ENCODE assay signal across 9 cellular contexts in the genomic region with DNA sequence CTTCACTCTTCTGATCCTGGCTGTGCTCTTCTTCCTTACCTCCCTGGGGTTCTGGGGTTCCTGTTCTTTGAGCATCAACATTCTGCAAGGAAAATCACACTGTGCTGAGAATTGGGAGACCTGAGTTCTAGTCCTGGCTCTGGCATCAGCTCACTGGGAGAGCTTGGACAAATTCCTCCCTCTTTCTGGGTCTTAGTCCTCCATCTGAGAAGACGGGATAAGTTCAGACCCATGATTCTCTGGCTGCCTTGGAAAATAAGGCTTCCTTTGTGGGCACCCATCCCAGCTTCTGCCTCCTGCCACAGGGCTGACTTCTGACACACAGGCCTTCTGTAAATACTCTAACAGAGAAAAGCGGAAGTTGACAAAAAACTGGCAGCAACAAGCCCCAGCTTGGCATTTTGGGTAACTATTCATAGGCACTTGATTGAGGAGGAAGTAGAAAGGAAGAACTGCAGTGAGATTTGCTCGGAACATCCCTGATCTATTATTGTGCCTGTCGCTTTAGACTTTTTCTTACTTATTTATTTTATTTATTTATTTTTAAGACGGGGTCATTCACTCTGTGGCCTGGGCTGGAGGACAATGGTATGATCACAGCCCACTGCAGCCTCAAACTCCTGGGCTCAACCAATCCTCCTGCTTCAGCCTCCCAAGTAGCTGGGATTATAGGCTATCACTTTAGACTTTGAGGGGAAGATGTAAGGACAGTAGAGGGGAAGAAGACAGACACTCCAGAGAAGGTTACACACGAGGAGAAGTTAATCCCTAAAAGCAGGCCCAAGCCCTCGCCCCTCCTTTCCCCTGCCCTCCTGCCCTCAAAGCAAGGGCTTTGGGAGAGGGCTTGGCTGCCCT. TPM values are rescaled to one million over a fixed set of nuclear protein-coding genes. Genes with fewer than 3 reads are reported as not detected.
DNase-seq lines count a peak whose midpoint lies in the region; ATAC-seq, FAIRE-seq and TF ChIP-seq lines count a peak whose summit lies in the region.
"Had no signal": no experiment of that assay in that cellular context is flagged by ENCODE, and none has a peak within 500 bp of the region (broad histone marks: within the 10 kb centered on the region; RNA-seq: fewer than 3 reads in every experiment).

No MANE protein-coding gene starts in this region.

- POLR2A ChIA-PET in PC-9 (lab: Charles Lee; ENCODE audit: unreplicated experiment) = interaction anchor here (0.6 kb wide), 2 partner anchors 41 to 98 kb away, joined by 3 read pairs; no protein-coding TSS in a partner anchor

- no peaks in the 10 kb centered on the region for H3K9me3 Mint-ChIP-seq in stimulated activated effector memory CD8-positive, alpha-beta T cell treated with anti-CD3 and anti-CD28 coated beads, Interleukin-12 subunit alpha, Interleukin-12 subunit beta, amount 100 ng/mL, for 72 hours

- H3K27me3 ChIP-seq in PC-9 (ENCODE audit: insufficient read depth, low read depth) = no peaks in the 10 kb centered on the region
- H3K27me3 ChIP-seq: SJSA1 had no signal

- H3K27ac ChIP-seq in PC-9 (peak overlapping the region; percentile 23; the same call in 1 of the 2 replicates), angular gyrus (ENCODE audit: low read depth, low read length) (peak overlapping the region; percentile 96)
- H3K27ac ChIP-seq: SJSA1 had no signal

- peak overlapping the region; percentile 80 for H3K4me3 Mint-ChIP-seq in stimulated activated effector memory CD8-positive, alpha-beta T cell treated with anti-CD3 and anti-CD28 coated beads, Interleukin-12 subunit alpha, Interleukin-12 subunit beta, amount 100 ng/mL, for 72 hours

- CTCF ChIA-PET in PC-9 (lab: Charles Lee) = no interaction called here

- H3K4me3 ChIP-seq in GM08714 (ENCODE audit: low read length) (peak overlapping the region; percentile 15; the same call in 1 of the 2 replicates), PC-9 (no peak overlapping the region)
- H3K4me3 ChIP-seq: SJSA1 had no signal

- H3K4me2 ChIP-seq in PC-9 = no peak overlapping the region

- no peaks in the 10 kb centered on the region for H3K9me2 ChIP-seq in PC-9 (ENCODE audit: insufficient read depth)

- H3K27ac Mint-ChIP-seq in stimulated activated effector memory CD8-positive, alpha-beta T cell treated with anti-CD3 and anti-CD28 coated beads, Interleukin-12 subunit alpha, Interleukin-12 subunit beta, amount 100 ng/mL, for 72 hours = peak overlapping the region; percentile 96

- peaks cover 15% of the 10 kb centered on the region; the same call in 1 of the 2 replicates for H3F3A ChIP-seq in PC-9 (ENCODE audit: insufficient read depth, low read depth)

- no TSS peak for BruUV-seq in PC-9 (replicated peaks; lab: Mats Ljungman, UMichigan)

- H4K20me1 ChIP-seq in PC-9 (ENCODE audit: insufficient read depth) = no peaks in the 10 kb centered on the region

- TF ChIP-seq CTCF in PC-9 (conservative IDR thresholded peaks at IDR 0.05) = no peak

- 0 out of 2 replicates have a peak, but pooled peaks cover 3% of the 10 kb centered on the region for H3K36me3 ChIP-seq in PC-9 (ENCODE audit: low read depth)

- H3K79me2 ChIP-seq in PC-9 (ENCODE audit: low read depth) = peaks cover 6% of the 10 kb centered on the region

- H2AFZ ChIP-seq in PC-9 = no peak overlapping the region

- peak; percentile 74 for ATAC-seq in HG02610 (IDR thresholded peaks at IDR 0.05; ENCODE audit: unreplicated experiment)
- ATAC-seq in stimulated activated effector memory CD8-positive, alpha-beta T cell treated with anti-CD3 and anti-CD28 coated beads, Interleukin-12 subunit alpha, Interleukin-12 subunit beta, amount 100 ng/mL, for 72 hours = peak; percentile 83

- peaks cover 45% of the 10 kb centered on the region for H3K4me1 Mint-ChIP-seq in stimulated activated effector memory CD8-positive, alpha-beta T cell treated with anti-CD3 and anti-CD28 coated beads, Interleukin-12 subunit alpha, Interleukin-12 subunit beta, amount 100 ng/mL, for 72 hours

- DNase-seq in PC-9 (no peak), inferior parietal cortex (ENCODE audit: extremely low spot score) (peak; percentile 81), NCI-H2081 treated with DMSO at 0.1 percent for 48 hours (lab: John Stamatoyannopoulos, UW) (no peak), RCC 7860 (ENCODE audit: low spot score) (no peak)
- no peak for DNase-seq in stimulated activated effector memory CD8-positive, alpha-beta T cell treated with anti-CD3 and anti-CD28 coated beads, Interleukin-12 subunit alpha, Interleukin-12 subunit beta, amount 100 ng/mL, for 72 hours (ENCODE audit: low spot score in 2 of 2)

- FAIRE-seq in RCC 7860 (lab: Jason Lieb, UNC) = no peak

- H3K9me3 ChIP-seq in PC-9 (ENCODE audit: insufficient read depth, low read depth) = no peaks in the 10 kb centered on the region
- H3K9me3 ChIP-seq: SJSA1 had no signal

- peaks cover 1% of the 10 kb centered on the region for H3K36me3 Mint-ChIP-seq in stimulated activated effector memory CD8-positive, alpha-beta T cell treated with anti-CD3 and anti-CD28 coated beads, Interleukin-12 subunit alpha, Interleukin-12 subunit beta, amount 100 ng/mL, for 72 hours

- peaks cover 11% of the 10 kb centered on the region for H3K4me1 ChIP-seq in PC-9 (replicated peaks; ENCODE audit: insufficient read depth)

- intact Hi-C loops in PC-9 (cut with micrococcal nuclease; ENCODE audit: unreplicated experiment) = no loop called here

RNA-seq across cellular contexts. Expression of gene PCBP1, which starts 7.9 kb away (rescaled TPM):
- total RNA-seq in PC-9 (2021) = 148 and 227 TPM in 2 replicates
